ENCODE assay signal across 17 cellular contexts in genomic region chr1:66685670-66686069, GRCh38.
"Had no signal": no experiment of that assay in that cellular context is flagged by ENCODE, and none has a peak within 500 bp of the region (broad histone marks: within the 10 kb centered on the region; RNA-seq: fewer than 3 reads in every experiment).

No MANE protein-coding gene starts in this region.

- H3K4me3 Mint-ChIP-seq: activated B cell treated with CpG ODN at 0.5 μM for 24 hours; activated CD8-positive, alpha-beta T cell treated with anti-CD3 and anti-CD28 coated beads for 36 hours; activated naive CD4-positive, alpha-beta T cell treated with anti-CD3 and anti-CD28 coated beads, Interleukin-2, amount 50 U/mL, for 24 hours; activated T-cell treated with anti-CD3 and anti-CD28 coated beads, Interleukin-2, amount 50 U/mL, for 4 hours; effector memory CD8-positive, alpha-beta T cell; naive thymus-derived CD4-positive, alpha-beta T cell; stimulated activated naive B cell treated with anti-CD40 and anti-IgM and Interleukin-4, amounts not matched to agents 10 μg/mL and 1 μg/mL and 100 μg/mL, for 72 hours had no signal

- H3K79me2 ChIP-seq: parathyroid adenoma had no signal

- H3K9me3 ChIP-seq: mucosa of descending colon had no signal

- H3K9ac ChIP-seq: parathyroid adenoma had no signal

- ATAC-seq: activated CD8-positive, alpha-beta T cell treated with anti-CD3 and anti-CD28 coated beads for 36 hours; activated T-cell treated with anti-CD3 and anti-CD28 coated beads, Interleukin-2, amount 50 U/mL, for 4 hours; effector memory CD8-positive, alpha-beta T cell; mucosa of descending colon; naive thymus-derived CD4-positive, alpha-beta T cell; stimulated activated naive B cell treated with anti-CD40 and anti-IgM and Interleukin-4, amounts not matched to agents 10 μg/mL and 1 μg/mL and 100 μg/mL, for 72 hours had no signal

- H3K9me3 Mint-ChIP-seq: activated B cell treated with CpG ODN at 0.5 μM for 24 hours; activated CD8-positive, alpha-beta T cell treated with anti-CD3 and anti-CD28 coated beads for 36 hours; activated naive CD4-positive, alpha-beta T cell treated with anti-CD3 and anti-CD28 coated beads, Interleukin-2, amount 50 U/mL, for 24 hours; activated T-cell treated with anti-CD3 and anti-CD28 coated beads, Interleukin-2, amount 50 U/mL, for 4 hours; effector memory CD8-positive, alpha-beta T cell; naive thymus-derived CD4-positive, alpha-beta T cell; stimulated activated naive B cell treated with anti-CD40 and anti-IgM and Interleukin-4, amounts not matched to agents 10 μg/mL and 1 μg/mL and 100 μg/mL, for 72 hours had no signal

- H3K4me1 Mint-ChIP-seq: activated B cell treated with CpG ODN at 0.5 μM for 24 hours; activated naive CD4-positive, alpha-beta T cell treated with anti-CD3 and anti-CD28 coated beads, Interleukin-2, amount 50 U/mL, for 24 hours; naive thymus-derived CD4-positive, alpha-beta T cell; stimulated activated naive B cell treated with anti-CD40 and anti-IgM and Interleukin-4, amounts not matched to agents 10 μg/mL and 1 μg/mL and 100 μg/mL, for 72 hours had no signal

- H3K4me1 ChIP-seq: parathyroid adenoma had no signal

- DNase-seq: activated B cell treated with CpG ODN at 0.5 μM for 24 hours; activated CD4-positive, alpha-beta T cell treated with anti-CD3 and anti-CD28 coated beads for 48 hours; activated CD8-positive, alpha-beta T cell treated with anti-CD3 and anti-CD28 coated beads for 36 hours; activated effector memory CD4-positive, alpha-beta T cell treated with anti-CD3 and anti-CD28 coated beads, Interleukin-2, amount 50 U/mL, for 16 hours; activated T-cell treated with anti-CD3 and anti-CD28 coated beads, Interleukin-2, amount 50 U/mL, for 4 hours; amniotic stem cell; dermis blood vessel endothelial cell; effector memory CD8-positive, alpha-beta T cell; mucosa of descending colon; naive thymus-derived CD4-positive, alpha-beta T cell; stimulated activated CD4-positive, alpha-beta T cell treated with anti-CD3 and anti-CD28 coated beads, Interleukin-4, amount 100 ng/mL, for 1 hour; stimulated activated naive B cell treated with anti-CD40 and anti-IgM and Interleukin-4, amounts not matched to agents 10 μg/mL and 1 μg/mL and 100 μg/mL, for 72 hours; substantia nigra had no signal

- H3K4me3 ChIP-seq: lung, mucosa of descending colon had no signal

- H2AFZ ChIP-seq: parathyroid adenoma had no signal

- H3K36me3 Mint-ChIP-seq: activated naive CD4-positive, alpha-beta T cell treated with anti-CD3 and anti-CD28 coated beads, Interleukin-2, amount 50 U/mL, for 24 hours; naive thymus-derived CD4-positive, alpha-beta T cell; stimulated activated naive B cell treated with anti-CD40 and anti-IgM and Interleukin-4, amounts not matched to agents 10 μg/mL and 1 μg/mL and 100 μg/mL, for 72 hours had no signal

- H3K27ac ChIP-seq: epithelial cell of prostate, parathyroid adenoma had no signal

- H3K27me3 Mint-ChIP-seq: activated CD8-positive, alpha-beta T cell treated with anti-CD3 and anti-CD28 coated beads for 36 hours had no signal

- H3K27ac Mint-ChIP-seq: activated B cell treated with CpG ODN at 0.5 μM for 24 hours; activated CD8-positive, alpha-beta T cell treated with anti-CD3 and anti-CD28 coated beads for 36 hours; activated naive CD4-positive, alpha-beta T cell treated with anti-CD3 and anti-CD28 coated beads, Interleukin-2, amount 50 U/mL, for 24 hours; effector memory CD8-positive, alpha-beta T cell; naive thymus-derived CD4-positive, alpha-beta T cell; stimulated activated naive B cell treated with anti-CD40 and anti-IgM and Interleukin-4, amounts not matched to agents 10 μg/mL and 1 μg/mL and 100 μg/mL, for 72 hours had no signal
